ENCODE assay signal across 7 cellular contexts in genomic region chr9:83649080-83649479, GRCh38. TPM values are rescaled to one million over a fixed set of nuclear protein-coding genes. Genes with fewer than 3 reads are reported as not detected.
DNase-seq lines count a peak whose midpoint lies in the region; ATAC-seq and TF ChIP-seq lines count a peak whose summit lies in the region.

No MANE protein-coding gene starts in this region.

- H3K9me3 ChIP-seq in PC-3 (ENCODE audit: low read length) (no peaks in the 10 kb centered on the region), thyroid gland (no peaks in the 10 kb centered on the region)

- H3K9ac ChIP-seq in PC-3 (ENCODE audit: low read length): no peak overlapping the region

- CTCF ChIA-PET in PC-3 (lab: Charles Lee): no interaction called here

- no peaks in the 10 kb centered on the region for H3K79me2 ChIP-seq in PC-3 (ENCODE audit: low read length)

- TF ChIP-seq CTCF in GM13976 (IDR thresholded peaks at IDR 0.05; ENCODE audit: borderline replicate concordance, control extremely low read depth, extremely low read depth, insufficient read depth, missing control alignments): peak; percentile 82
- TF ChIP-seq CTCF in PC-3 (conservative IDR thresholded peaks at IDR 0.05; ENCODE audit: low read depth, low read length): peak; percentile 64
- peak; percentile 26 to 66 (median 36) for TF ChIP-seq CTCF in thyroid gland (IDR thresholded peaks at IDR 0.05)

- H3K4me1 ChIP-seq in PC-3 (ENCODE audit: insufficient read depth, low read length): no peaks in the 10 kb centered on the region
- H3K4me1 ChIP-seq in thyroid gland: no peaks in the 10 kb centered on the region

- BruUV-seq in PC-3 (replicated peaks; lab: Mats Ljungman, UMichigan): no TSS peak

- no peaks in the 10 kb centered on the region for H3K9me2 ChIP-seq in PC-3 (replicated peaks; ENCODE audit: low read length)

- ATAC-seq in HG03066 (IDR thresholded peaks at IDR 0.05; ENCODE audit: low read depth, unreplicated experiment) (peak; percentile 66), PC-3 (peak; percentile 53)

- DNase-seq in GM13976 (ENCODE audit: low spot score): peak; percentile 72
- peak; percentile 41 for DNase-seq in PC-3
- DNase-seq in activated T-cell treated with anti-CD3 and anti-CD28 coated beads, Interleukin-2, amount 50 U/mL, for 48 hours: peak; percentile 81
- peak; percentile 24 for DNase-seq in fibroblast of peridontal ligament (ENCODE audit: extremely low read depth)
- DNase-seq in nucleus accumbens (lab: John Stamatoyannopoulos, UW): peak in 37 of 56 donors; percentile 2 to 69 (median 16)
- DNase-seq in thyroid gland: peak; percentile 42 to 45

- H2AFZ ChIP-seq in PC-3 (ENCODE audit: low read length): no peak overlapping the region

- intact Hi-C loops in PC-3 (cut with micrococcal nuclease) (loop anchor here (2.0 kb wide), 1 partner anchor 28 kb away; no protein-coding TSS in a partner anchor), thyroid gland (cut with DNase I) (no loop called here)

- no peaks in the 10 kb centered on the region for H3F3A ChIP-seq in PC-3 (ENCODE audit: low read length, unreplicated experiment)

- 51 to 54% methylated on average over 7 to 8 of the region's 8 CpGs for WGBS in thyroid gland, 2 donors

- no peaks in the 10 kb centered on the region for H3K27me3 ChIP-seq in PC-3 (ENCODE audit: low read length)
- no peaks in the 10 kb centered on the region for H3K27me3 ChIP-seq in thyroid gland

- no peak overlapping the region for H3K4me3 ChIP-seq in PC-3 (ENCODE audit: low read length)
- no peak overlapping the region for H3K4me3 ChIP-seq in thyroid gland (replicated peaks in 1 of 3)

- in situ Hi-C loops in GM13976 (cut with MboI; ENCODE audit: low sequenced_read_pairs, unreplicated experiment): no loop called here

- H3K4me2 ChIP-seq in PC-3 (ENCODE audit: low read length): no peak overlapping the region

- peaks cover 20% of the 10 kb centered on the region for H3K36me3 ChIP-seq in PC-3 (ENCODE audit: low read depth, low read length)
- H3K36me3 ChIP-seq in thyroid gland: peaks cover 8 to 12% of the 10 kb centered on the region in 2 donors

- H4K20me1 ChIP-seq in PC-3 (ENCODE audit: low read length): no peaks in the 10 kb centered on the region

- H3K27ac ChIP-seq in PC-3 (ENCODE audit: low read length) (no peak overlapping the region), thyroid gland (no peak overlapping the region)

- no peak for TF ChIP-seq POLR2A in thyroid gland (IDR thresholded peaks at IDR 0.05)

- POLR2A ChIA-PET in PC-3 (lab: Charles Lee; ENCODE audit: unreplicated experiment): no interaction called here

RNA-seq across cellular contexts. Expression of gene IDNK, which starts 26.1 kb away (rescaled TPM):
- total RNA-seq in PC-3 (2014; rRNA removed): 1.4 and 2.8 TPM in 2 replicates
- total RNA-seq in thyroid gland: 10 to 100 TPM in 2 of 4 donors, 1 to 10 TPM in 2; 7.4 to 17.2 (median 9.4) TPM

RNA-seq across cellular contexts. Expression of gene UBQLN1, which starts 58.7 kb away (rescaled TPM):
- total RNA-seq in PC-3 (2014; rRNA removed) (105 and 111 TPM in 2 replicates), thyroid gland (100 to 1,000 TPM; 111 to 159 (median 123) TPM)

Comparison
In these comparisons a context has a peak if more than half of its experiments do, and no peak if none do; other contexts are left out.
1. DNase-seq: peak in every context shown above with its lines; median percentile 81 in activated T-cell treated with anti-CD3 and anti-CD28 coated beads, Interleukin-2, amount 50 U/mL, for 48 hours; 72 in GM13976; 44 in thyroid gland; 41 in PC-3; 24 in fibroblast of peridontal ligament; 16 in nucleus accumbens.